ENCODE assay signal across 23 cellular contexts in the genomic region with DNA sequence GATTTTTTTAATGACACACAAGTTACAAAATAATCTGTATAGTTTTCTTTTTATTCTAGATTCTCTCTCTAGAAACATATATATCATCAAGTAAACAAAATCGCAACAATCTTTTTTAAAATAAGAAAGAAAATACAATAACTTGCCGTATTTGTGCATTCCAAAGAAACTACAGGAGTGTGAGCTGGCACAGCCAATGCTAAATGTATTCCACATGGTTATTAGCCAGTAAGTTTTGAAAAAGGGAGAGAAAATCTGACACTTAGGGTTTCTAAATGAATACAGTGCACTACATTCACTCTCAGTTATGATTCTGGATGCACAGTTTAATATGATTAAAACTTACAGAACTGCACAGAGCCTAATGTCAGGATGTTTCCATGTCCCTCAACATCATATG.
"Had no signal": no experiment of that assay in that cellular context is flagged by ENCODE, and none has a peak within 500 bp of the region (broad histone marks: within the 10 kb centered on the region; RNA-seq: fewer than 3 reads in every experiment).

No MANE protein-coding gene starts in this region.

- H3K36me3 ChIP-seq: Peyer's patch had no signal

- H3K9me3 ChIP-seq: Peyer's patch, SJCRH30 had no signal

- H3K4me3 ChIP-seq: Peyer's patch, SJCRH30 had no signal

- H3K27me3 ChIP-seq: Peyer's patch, SJCRH30 had no signal

- H3K4me1 ChIP-seq: Peyer's patch, SJCRH30 had no signal

- ATAC-seq: activated CD8-positive, alpha-beta memory T cell treated with anti-CD3 and anti-CD28 coated beads, Interleukin-2, amount 10 ng/mL, durations not matched to agents 7 days and 5 days; activated T-cell treated with anti-CD3 and anti-CD28 coated beads, Interleukin-2, amount 50 U/mL, for 4 hours; SK-N-SH treated with all-trans-retinoic acid at 6 μM for 48 hours; WTC11 had no signal

- H3K27ac ChIP-seq: RWPE1, SJCRH30 had no signal

- DNase-seq: activated CD4-positive, alpha-beta T cell treated with anti-CD3 and anti-CD28 coated beads for 48 hours; activated CD4-positive, alpha-beta T cell treated with anti-CD3 and anti-CD28 coated beads, Interleukin-2, amount 50 U/mL, for 4 hours; activated CD4-positive, CD25-positive, alpha-beta regulatory T cell treated with anti-CD3 and anti-CD28 coated beads, Interleukin-2, amount 50 U/mL, for 72 hours; activated CD8-positive, alpha-beta memory T cell treated with anti-CD3 and anti-CD28 coated beads, Interleukin-2, amount 10 ng/mL, durations not matched to agents 7 days and 5 days; activated effector memory CD4-positive, alpha-beta T cell treated with anti-CD3 and anti-CD28 coated beads, Interleukin-2, amount 50 U/mL, for 16 hours; activated naive CD4-positive, alpha-beta T cell treated with anti-CD3 and anti-CD28 coated beads for 36 hours; activated T-cell treated with anti-CD3 and anti-CD28 coated beads, Interleukin-2, amount 50 U/mL, for 4 hours; anterior cingulate cortex; cerebellar nuclear complex; Karpas-422; MM.1S; NCI-H1105 treated with DMSO at 0.1 percent for 48 hours; NCI-H1436 treated with DMSO at 0.1 percent for 48 hours; NCI-H187; NCI-H2081; NCI-H524; Peyer's patch; Right ventricle myocardium superior; SJCRH30; SW 1271 had no signal
